In the genomic region with DNA sequence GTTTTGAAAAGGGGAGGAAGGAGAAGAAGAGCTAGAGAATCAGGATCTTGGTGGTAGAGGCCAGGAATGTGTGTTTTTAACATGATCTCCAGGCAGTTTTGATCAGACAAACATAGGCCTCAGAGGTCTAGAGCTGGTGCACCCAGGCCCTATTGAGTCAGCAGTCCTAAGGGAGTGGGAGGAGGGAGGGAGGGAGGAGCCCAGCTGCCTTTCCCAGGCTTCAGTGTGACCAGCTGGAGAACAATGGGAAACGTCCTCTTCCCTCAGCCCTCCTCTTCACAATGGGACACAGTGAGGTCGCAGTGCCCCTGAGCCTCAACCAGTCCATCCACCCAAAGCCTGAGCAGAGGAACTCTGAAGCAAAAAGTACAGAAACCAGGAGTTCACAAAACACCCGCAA, we compare ENCODE assay signal across 9 cellular contexts. TPM values are rescaled to one million over a fixed set of nuclear protein-coding genes. Genes with fewer than 3 reads are reported as not detected.
DNase-seq lines count a peak whose midpoint lies in the region; ATAC-seq and TF ChIP-seq lines count a peak whose summit lies in the region.
"Had no signal": no experiment of that assay in that cellular context is flagged by ENCODE, and none has a peak within 500 bp of the region (broad histone marks: within the 10 kb centered on the region; RNA-seq: fewer than 3 reads in every experiment).

No MANE protein-coding gene starts in this region.

- H3K9me3 ChIP-seq in RWPE2 (ENCODE audit: severe bottlenecking) (no peaks in the 10 kb centered on the region), suprapubic skin (no peaks in the 10 kb centered on the region)
- no peaks in the 10 kb centered on the region for H3K9me3 ChIP-seq in CD4-positive, alpha-beta memory T cell (ENCODE audit: control insufficient read depth in 1 of 2, low read length in 2 of 2)

- H3K4me1 ChIP-seq in RWPE2 (ENCODE audit: insufficient read depth, poor library complexity, severe bottlenecking) (no peaks in the 10 kb centered on the region), suprapubic skin (peaks cover 4% of the 10 kb centered on the region)
- no peaks in the 10 kb centered on the region for H3K4me1 ChIP-seq in CD4-positive, alpha-beta memory T cell (ENCODE audit: insufficient read depth, low read length)

- H3K4me3 ChIP-seq in RWPE2 (ENCODE audit: severe bottlenecking), result no peak overlapping the region
- H3K4me3 ChIP-seq in CD4-positive, alpha-beta memory T cell (ENCODE audit: low read length in 2 of 2), result no peak overlapping the region
- H3K4me3 ChIP-seq in suprapubic skin, result no peak overlapping the region

- H3K36me3 Mint-ChIP-seq in osteocyte (ENCODE audit: unreplicated experiment), result no peaks in the 10 kb centered on the region
- H3K36me3 Mint-ChIP-seq in CD4-positive, alpha-beta memory T cell, result no peaks in the 10 kb centered on the region

- TF ChIP-seq EP300 in suprapubic skin (IDR thresholded peaks at IDR 0.05), result no peak

- TF ChIP-seq POLR2A in suprapubic skin (IDR thresholded peaks at IDR 0.05), result no peak

- H3K36me3 ChIP-seq in RWPE2 (ENCODE audit: low read depth), result no peaks in the 10 kb centered on the region
- H3K36me3 ChIP-seq in CD4-positive, alpha-beta memory T cell (ENCODE audit: insufficient read depth, low read length), result no peaks in the 10 kb centered on the region
- H3K36me3 ChIP-seq in suprapubic skin, result no peaks in the 10 kb centered on the region

- WGBS in suprapubic skin, result 70% methylated on average over 1 of the region's 3 CpGs

- TF ChIP-seq CTCF in RWPE2 (IDR thresholded peaks at IDR 0.05; ENCODE audit: poor library complexity, severe bottlenecking) (no peak), osteocyte (IDR thresholded peaks at IDR 0.05) (no peak), suprapubic skin (IDR thresholded peaks at IDR 0.05) (no peak)

- H3K27ac Mint-ChIP-seq in osteocyte (ENCODE audit: unreplicated experiment), result peak overlapping the region; percentile 66
- no peak overlapping the region for H3K27ac Mint-ChIP-seq in CD4-positive, alpha-beta memory T cell
- H3K27ac Mint-ChIP-seq: activated B cell treated with CpG ODN at 0.5 μM for 24 hours had no signal

- no peaks in the 10 kb centered on the region for H3K9me3 Mint-ChIP-seq in osteocyte (ENCODE audit: unreplicated experiment)
- H3K9me3 Mint-ChIP-seq in CD4-positive, alpha-beta memory T cell, result no peaks in the 10 kb centered on the region
- H3K9me3 Mint-ChIP-seq: activated B cell treated with CpG ODN at 0.5 μM for 24 hours had no signal

- intact Hi-C loops in CD4-positive, alpha-beta memory T cell (cut with micrococcal nuclease), result no loop called here

- CTCF ChIA-PET in CD4-positive, alpha-beta memory T cell (lab: Charles Lee; ENCODE audit: partially characterized antibody), result no interaction called here

- ATAC-seq in RWPE2 (ENCODE audit: low read depth) (peak; percentile 71), HG02885 (IDR thresholded peaks at IDR 0.05; ENCODE audit: poor library complexity, unreplicated experiment) (no peak), HG02623 (IDR thresholded peaks at IDR 0.05; ENCODE audit: unreplicated experiment) (no peak)

- H3K27me3 ChIP-seq in RWPE2 (ENCODE audit: insufficient read depth, poor library complexity, severe bottlenecking), result no peaks in the 10 kb centered on the region
- no peaks in the 10 kb centered on the region for H3K27me3 ChIP-seq in CD4-positive, alpha-beta memory T cell (ENCODE audit: insufficient read depth, low read length)
- H3K27me3 ChIP-seq in suprapubic skin, result no peaks in the 10 kb centered on the region

- no peak overlapping the region for H3K4me3 Mint-ChIP-seq in osteocyte (ENCODE audit: unreplicated experiment)
- H3K4me3 Mint-ChIP-seq in CD4-positive, alpha-beta memory T cell, result no peak overlapping the region
- H3K4me3 Mint-ChIP-seq: activated B cell treated with CpG ODN at 0.5 μM for 24 hours had no signal

- H3K27ac ChIP-seq in RWPE2 (ENCODE audit: poor library complexity, severe bottlenecking) (no peak overlapping the region), suprapubic skin (no peak overlapping the region)
- no peak overlapping the region for H3K27ac ChIP-seq in CD4-positive, alpha-beta memory T cell (ENCODE audit: low read depth, low read length)

- no peaks in the 10 kb centered on the region for H3K27me3 Mint-ChIP-seq in osteocyte (ENCODE audit: unreplicated experiment)
- H3K27me3 Mint-ChIP-seq in CD4-positive, alpha-beta memory T cell, result no peaks in the 10 kb centered on the region
- H3K27me3 Mint-ChIP-seq: activated B cell treated with CpG ODN at 0.5 μM for 24 hours had no signal

- DNase-seq in EH (ENCODE audit: low read depth) (peak; percentile 77), RWPE2 (ENCODE audit: low spot score) (no peak), foreskin melanocyte (peak; percentile 30), osteocyte (ENCODE audit: extremely low spot score, unreplicated experiment) (no peak), suprapubic skin (ENCODE audit: low spot score in 2 of 2) (no peak)
- DNase-seq in CD4-positive, alpha-beta memory T cell, result no peak
- DNase-seq: activated B cell treated with CpG ODN at 0.5 μM for 24 hours had no signal

- POLR2A ChIA-PET in CD4-positive, alpha-beta memory T cell (lab: Charles Lee; ENCODE audit: partially characterized antibody), result no interaction called here

- H3K4me1 Mint-ChIP-seq in osteocyte (ENCODE audit: unreplicated experiment), result peaks cover 9% of the 10 kb centered on the region
- peaks cover 0 to 1% (median 0%) of the 10 kb centered on the region in 4 donors for H3K4me1 Mint-ChIP-seq in CD4-positive, alpha-beta memory T cell

RNA-seq across cellular contexts. Expression of gene ELAPOR1, which starts 37.2 kb away (rescaled TPM):
- total RNA-seq in osteocyte (0.31 and 0.83 TPM in 2 replicates), suprapubic skin (10 to 100 TPM; 27.4 to 84.8 (median 46.7) TPM)
- 10 to 100 TPM; 13.7 to 15.4 TPM for total RNA-seq in CD4-positive, alpha-beta memory T cell
- polyA plus RNA-seq in CD4-positive, alpha-beta memory T cell, result 10 to 100 TPM; 15.0 to 17.8 TPM

Comparison
In these comparisons a context has a peak if more than half of its experiments do, and no peak if none do; other contexts are left out.
1. DNase-seq: peak in EH (single experiment) and foreskin melanocyte (single experiment); none in RWPE2 (single experiment), osteocyte (single experiment), CD4-positive, alpha-beta memory T cell (0 of 5) and suprapubic skin (0 of 2).